In genomic region chr13:35164324-35164932, GRCh38 we compare ENCODE assay signal across 9 cellular contexts.
DNase-seq lines count a peak whose midpoint lies in the region; ATAC-seq and TF ChIP-seq lines count a peak whose summit lies in the region.
"Had no signal": no experiment of that assay in that cellular context is flagged by ENCODE, and none has a peak within 500 bp of the region (broad histone marks: within the 10 kb centered on the region; RNA-seq: fewer than 3 reads in every experiment).

No MANE protein-coding gene starts in this region.

- H3K4me3 Mint-ChIP-seq in endothelial cell (ENCODE audit: unreplicated experiment) (no peak overlapping the region), nephron (no peak overlapping the region)
- H3K4me3 Mint-ChIP-seq: activated naive CD8-positive, alpha-beta T cell had no signal

- H3K9me3 Mint-ChIP-seq in endothelial cell (ENCODE audit: unreplicated experiment) (no peaks in the 10 kb centered on the region), nephron (no peaks in the 10 kb centered on the region)

- H3K27ac Mint-ChIP-seq in endothelial cell (ENCODE audit: unreplicated experiment), result no peak overlapping the region
- H3K27ac Mint-ChIP-seq in nephron, result no peak overlapping the region
- H3K27ac Mint-ChIP-seq: activated naive CD8-positive, alpha-beta T cell had no signal

- DNase-seq in DMS79 treated with DMSO at 0.1 percent for 48 hours (lab: John Stamatoyannopoulos, UW), result peak; percentile 70
- no peak for DNase-seq in DMS79 (lab: John Stamatoyannopoulos, UW)
- DNase-seq in HuH-7 (ENCODE audit: low spot score), result peak; percentile 6
- peak; percentile 16 for DNase-seq in OCI-M2 (lab: John Stamatoyannopoulos, UW; ENCODE audit: unreplicated experiment)
- no peak for DNase-seq in endothelial cell (ENCODE audit: low spot score)
- DNase-seq in NCI-H1092 (lab: John Stamatoyannopoulos, UW), result no peak

- peaks cover 4% of the 10 kb centered on the region for H3K4me1 Mint-ChIP-seq in endothelial cell (ENCODE audit: unreplicated experiment)
- H3K4me1 Mint-ChIP-seq in nephron, result peaks cover 5% of the 10 kb centered on the region

- TF ChIP-seq CTCF in endothelial cell (IDR thresholded peaks at IDR 0.05; ENCODE audit: unreplicated experiment), result peak; percentile 83
- peak; percentile 67 to 69 (median 68) for TF ChIP-seq CTCF in nephron (IDR thresholded peaks at IDR 0.05; ENCODE audit: unreplicated experiment in 3 of 3)

- no peaks in the 10 kb centered on the region for H3K27me3 Mint-ChIP-seq in endothelial cell (ENCODE audit: unreplicated experiment)
- no peaks in the 10 kb centered on the region for H3K27me3 Mint-ChIP-seq in nephron (ENCODE audit: low read depth)
- H3K27me3 Mint-ChIP-seq: activated naive CD8-positive, alpha-beta T cell had no signal

- no peaks in the 10 kb centered on the region for H3K36me3 Mint-ChIP-seq in endothelial cell (ENCODE audit: low read depth, unreplicated experiment)
- H3K36me3 Mint-ChIP-seq in nephron (ENCODE audit: low read depth), result no peaks in the 10 kb centered on the region

- peak; percentile 79 for ATAC-seq in GM21737 (IDR thresholded peaks at IDR 0.05; ENCODE audit: unreplicated experiment)

Comparison
In these comparisons a context has a peak if more than half of its experiments do, and no peak if none do; other contexts are left out.
1. DNase-seq: peak in DMS79 treated with DMSO at 0.1 percent for 48 hours (single experiment), HuH-7 (single experiment) and OCI-M2 (single experiment); none in DMS79 (single experiment), endothelial cell (single experiment) and NCI-H1092 (single experiment).